ENCODE assay signal across 8 cellular contexts in the genomic region with DNA sequence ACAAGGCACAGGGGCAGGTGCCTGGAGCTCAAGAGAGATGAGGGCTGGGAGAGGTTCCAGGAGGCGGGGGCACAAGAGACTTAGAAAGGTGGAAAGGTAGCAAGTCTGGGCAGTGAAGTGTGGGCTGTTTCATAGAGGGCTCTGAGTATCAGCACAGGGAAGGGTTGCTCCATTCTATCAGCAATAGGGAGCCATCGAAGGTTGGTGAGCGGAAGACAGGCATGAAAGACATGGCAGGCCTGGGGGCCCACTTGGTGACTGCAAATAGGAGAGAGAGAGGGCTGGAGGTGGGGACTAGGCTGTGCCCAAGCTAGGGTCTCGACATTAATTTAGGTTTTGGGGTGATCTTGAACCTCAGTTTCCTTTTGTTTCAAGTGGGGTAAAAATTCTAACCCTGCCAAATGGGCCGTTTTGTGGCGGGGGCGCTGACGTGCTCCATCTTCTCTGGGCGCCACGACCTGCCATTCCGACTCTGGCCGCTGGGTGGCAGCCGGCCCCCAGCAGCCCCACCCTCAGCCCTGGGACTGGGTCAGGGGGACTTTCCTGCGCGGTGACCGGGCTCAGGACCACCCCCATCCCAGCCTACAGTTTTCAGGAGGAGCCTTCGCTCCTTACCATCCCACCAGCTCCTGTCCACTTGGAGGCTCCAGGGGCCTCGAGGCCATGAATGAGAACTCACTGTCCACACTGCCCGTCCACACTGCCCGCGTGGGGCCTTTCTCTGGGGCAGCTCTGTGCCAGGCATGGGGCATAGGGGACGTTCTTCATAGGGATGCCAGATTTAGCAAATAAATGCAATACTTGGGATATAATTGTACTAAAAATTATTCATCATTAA. TPM values are rescaled to one million over a fixed set of nuclear protein-coding genes. Genes with fewer than 3 reads are reported as not detected.
DNase-seq lines count a peak whose midpoint lies in the region; ATAC-seq, FAIRE-seq and TF ChIP-seq lines count a peak whose summit lies in the region.

No MANE protein-coding gene starts in this region.

- H3K9me3 ChIP-seq in OCI-LY1 (ENCODE audit: low read length) (no peaks in the 10 kb centered on the region), ovary (no peaks in the 10 kb centered on the region), vagina (no peaks in the 10 kb centered on the region)

- 23 to 30% (median 24%) methylated on average over 19 to 22 of the region's 22 CpGs for WGBS in ovary, 3 donors

- H3K27me3 ChIP-seq in OCI-LY1 (ENCODE audit: insufficient read depth, low read length) (0 out of 2 replicates have a peak, but pooled peaks cover 3% of the 10 kb centered on the region), ovary (no peaks in the 10 kb centered on the region), vagina (no peaks in the 10 kb centered on the region)

- H3K4me1 ChIP-seq in OCI-LY1 (ENCODE audit: insufficient read depth, low read length, severe bottlenecking) (no peaks in the 10 kb centered on the region), ovary (ENCODE audit: insufficient read depth) (no peaks in the 10 kb centered on the region), vagina (no peaks in the 10 kb centered on the region)

- H3K9me2 ChIP-seq in OCI-LY1 (ENCODE audit: low read depth, low read length), result no peaks in the 10 kb centered on the region

- H3K9ac ChIP-seq in OCI-LY1 (ENCODE audit: low read length), result no peak overlapping the region

- ATAC-seq in HG03108 (IDR thresholded peaks at IDR 0.05; ENCODE audit: unreplicated experiment), result no peak

- no peak for TF ChIP-seq EP300 in ovary (IDR thresholded peaks at IDR 0.05)

- no peak overlapping the region for H3K27ac ChIP-seq in OCI-LY1 (ENCODE audit: low read depth, low read length, poor library complexity, severe bottlenecking)
- no peak overlapping the region for H3K27ac ChIP-seq in ovary
- no peak overlapping the region for H3K27ac ChIP-seq in vagina

- no peak overlapping the region for H3K4me2 ChIP-seq in OCI-LY1 (ENCODE audit: low read length)

- TF ChIP-seq POLR2A in ovary (IDR thresholded peaks at IDR 0.05) (no peak), vagina (IDR thresholded peaks at IDR 0.05) (no peak)

- no peaks in the 10 kb centered on the region for H3K36me3 ChIP-seq in OCI-LY1 (ENCODE audit: insufficient read depth, low read length)
- H3K36me3 ChIP-seq in ovary, result no peaks in the 10 kb centered on the region
- no peaks in the 10 kb centered on the region for H3K36me3 ChIP-seq in vagina

- no peak overlapping the region for H3K4me3 ChIP-seq in OCI-LY1 (ENCODE audit: low read depth, low read length, poor library complexity, severe bottlenecking)
- H3K4me3 ChIP-seq in ovary, result no peak overlapping the region
- H3K4me3 ChIP-seq in vagina, result no peak overlapping the region

- DNase-seq in NCI-H2196 (lab: John Stamatoyannopoulos, UW; ENCODE audit: unreplicated experiment) (peak; percentile 15), NCI-H2196 treated with DMSO at 0.1 percent for 48 hours (lab: John Stamatoyannopoulos, UW; ENCODE audit: unreplicated experiment) (no peak), activated T-helper 1 cell treated with Interleukin-2 at 50 U/mL for 16 hours (ENCODE audit: low read depth) (peak; percentile 18), frontal cortex (ENCODE audit: low spot score in 2 of 2) (peak; percentile 41 to 70), ovary (peak in 4 of 5 donors; percentile 43 to 72 (median 56)), vagina (ENCODE audit: extremely low spot score in 2 of 2) (no peak)

- intact Hi-C loops in ovary (cut with DNase I), result loop anchor here (2.0 to 10.0 kb wide), 5 partner anchors 279 to 359 kb away; a partner anchor contains a TSS
- intact Hi-C loops in vagina (cut with DNase I), result loop anchor here (5.0 to 10.0 kb wide), 2 partner anchors 279 to 362 kb away; no protein-coding TSS in a partner anchor

- peak; percentile 94 for TF ChIP-seq CTCF in OCI-LY1 (IDR thresholded peaks at IDR 0.05; ENCODE audit: low read length)
- peak; percentile 63 to 83 (median 76) for TF ChIP-seq CTCF in ovary (IDR thresholded peaks at IDR 0.05)
- TF ChIP-seq CTCF in vagina (IDR thresholded peaks at IDR 0.05), result peak; percentile 50 to 88 (median 83)

- H4K20me1 ChIP-seq in OCI-LY1 (ENCODE audit: insufficient read depth, low read length), result no peaks in the 10 kb centered on the region

- H3F3A ChIP-seq in OCI-LY1 (ENCODE audit: insufficient read depth, low read length), result no peaks in the 10 kb centered on the region

- no peaks in the 10 kb centered on the region for H3K79me2 ChIP-seq in OCI-LY1 (ENCODE audit: insufficient read depth, low read length)

- no peak for FAIRE-seq in frontal cortex (lab: Jason Lieb, UNC)

- H2AFZ ChIP-seq in OCI-LY1 (ENCODE audit: low read length), result no peak overlapping the region

RNA-seq across cellular contexts. Expression of a gene that starts 37.2 kb away (rescaled TPM):
- total RNA-seq in frontal cortex, result 12.2 TPM
- 10 to 100 TPM; 25.5 to 86.6 (median 59.6) TPM for total RNA-seq in ovary
- polyA plus RNA-seq in ovary, result 100 to 1,000 TPM in 1 of 2 donors, 10 to 100 TPM in 1; 62.7 to 104 TPM
- total RNA-seq in vagina, result 36.8 TPM

Comparison
In these comparisons a context has a peak if more than half of its experiments do, and no peak if none do; other contexts are left out.
1. DNase-seq: peak in NCI-H2196 (single experiment), activated T-helper 1 cell treated with Interleukin-2 at 50 U/mL for 16 hours (single experiment), frontal cortex (2 of 2) and ovary (4 of 5); none in NCI-H2196 treated with DMSO at 0.1 percent for 48 hours (single experiment) and vagina (0 of 2).
2. Peak in every context shown above with its lines, with median percentiles within 50 percentile points of each other: CTCF ChIP-seq.